9 cellular contexts compared by ENCODE assay signal in genomic region chr5:173315495-173316352, GRCh38. TPM values are rescaled to one million over a fixed set of nuclear protein-coding genes. Genes with fewer than 3 reads are reported as not detected.
A peak's percentile ranks its signal among the peaks of the same experiment; 100 is the strongest.
DNase-seq lines count a peak whose midpoint lies in the region; ATAC-seq and TF ChIP-seq lines count a peak whose summit lies in the region.
"Had no signal": no experiment of that assay in that cellular context is flagged by ENCODE, and none has a peak within 500 bp of the region (broad histone marks: within the 10 kb centered on the region; RNA-seq: fewer than 3 reads in every experiment).

No MANE protein-coding gene starts in this region.

- TF ChIP-seq POLR2A in vagina (IDR thresholded peaks at IDR 0.05): no peak

- H3K4me1 ChIP-seq in left lung (peaks cover 0 to 3% of the 10 kb centered on the region in 2 donors), vagina (peaks cover 44% of the 10 kb centered on the region)

- H3K27me3 Mint-ChIP-seq in activated naive CD8-positive, alpha-beta T cell treated with anti-CD3 and anti-CD28 coated beads, Interleukin-2, amount 50 U/mL, for 24 hours: peaks cover 45% of the 10 kb centered on the region
- peaks cover 68% of the 10 kb centered on the region for H3K27me3 Mint-ChIP-seq in activated naive CD8-positive, alpha-beta T cell treated with anti-CD3 and anti-CD28 coated beads for 36 hours

- no peak overlapping the region for H3K4me3 Mint-ChIP-seq in activated naive CD8-positive, alpha-beta T cell treated with anti-CD3 and anti-CD28 coated beads, Interleukin-2, amount 50 U/mL, for 24 hours
- no peak overlapping the region for H3K4me3 Mint-ChIP-seq in activated naive CD8-positive, alpha-beta T cell treated with anti-CD3 and anti-CD28 coated beads for 36 hours

- no peak overlapping the region for H3K4me3 ChIP-seq in left lung
- peak overlapping the region; percentile 18 to 20 for H3K4me3 ChIP-seq in vagina

- no peak for DNase-seq in activated naive CD8-positive, alpha-beta T cell treated with anti-CD3 and anti-CD28 coated beads, Interleukin-2, amount 50 U/mL, for 24 hours
- no peak for DNase-seq in activated naive CD8-positive, alpha-beta T cell treated with anti-CD3 and anti-CD28 coated beads for 36 hours
- DNase-seq in astrocyte of the hippocampus (ENCODE audit: low read depth, low spot score): peak; percentile 84
- DNase-seq in left lung: no peak
- DNase-seq in vagina (ENCODE audit: extremely low spot score in 2 of 2): no peak
- DNase-seq in stimulated activated CD4-positive, alpha-beta T cell treated with anti-CD3 and anti-CD28 coated beads, Interleukin-1b, Interleukin-23, amount 100 ng/mL, for 48 hours: no peak
- DNase-seq: NCI-H526 treated with DMSO at 0.1 percent for 48 hours had no signal

- peaks cover 31% of the 10 kb centered on the region for H3K36me3 Mint-ChIP-seq in activated naive CD8-positive, alpha-beta T cell treated with anti-CD3 and anti-CD28 coated beads, Interleukin-2, amount 50 U/mL, for 24 hours (ENCODE audit: low read depth)
- H3K36me3 Mint-ChIP-seq in activated naive CD8-positive, alpha-beta T cell treated with anti-CD3 and anti-CD28 coated beads for 36 hours: peaks cover 35% of the 10 kb centered on the region

- H3K27me3 ChIP-seq in left lung (peaks cover 0 to 50% of the 10 kb centered on the region in 2 donors), vagina (no peaks in the 10 kb centered on the region)

- H3K9me3 Mint-ChIP-seq in activated naive CD8-positive, alpha-beta T cell treated with anti-CD3 and anti-CD28 coated beads, Interleukin-2, amount 50 U/mL, for 24 hours: no peaks in the 10 kb centered on the region
- no peaks in the 10 kb centered on the region for H3K9me3 Mint-ChIP-seq in activated naive CD8-positive, alpha-beta T cell treated with anti-CD3 and anti-CD28 coated beads for 36 hours

- no peaks in the 10 kb centered on the region for H3K9me3 ChIP-seq in left lung
- no peaks in the 10 kb centered on the region for H3K9me3 ChIP-seq in vagina

- no peaks in the 10 kb centered on the region for H3K4me1 Mint-ChIP-seq in activated naive CD8-positive, alpha-beta T cell treated with anti-CD3 and anti-CD28 coated beads, Interleukin-2, amount 50 U/mL, for 24 hours
- no peaks in the 10 kb centered on the region for H3K4me1 Mint-ChIP-seq in activated naive CD8-positive, alpha-beta T cell treated with anti-CD3 and anti-CD28 coated beads for 36 hours

- ATAC-seq in activated naive CD8-positive, alpha-beta T cell treated with anti-CD3 and anti-CD28 coated beads, Interleukin-2, amount 50 U/mL, for 24 hours: peak; percentile 23
- ATAC-seq in left lung (peak; percentile 44), GM21825 (IDR thresholded peaks at IDR 0.05; ENCODE audit: unreplicated experiment) (no peak), HG02759 (IDR thresholded peaks at IDR 0.05; ENCODE audit: unreplicated experiment) (no peak)

- TF ChIP-seq CTCF in left lung (IDR thresholded peaks at IDR 0.05): no peak
- TF ChIP-seq CTCF in vagina (IDR thresholded peaks at IDR 0.05): no peak

- H3K27ac Mint-ChIP-seq in activated naive CD8-positive, alpha-beta T cell treated with anti-CD3 and anti-CD28 coated beads, Interleukin-2, amount 50 U/mL, for 24 hours: no peak overlapping the region
- H3K27ac Mint-ChIP-seq in activated naive CD8-positive, alpha-beta T cell treated with anti-CD3 and anti-CD28 coated beads for 36 hours: no peak overlapping the region

- no peaks in the 10 kb centered on the region for H3K36me3 ChIP-seq in left lung
- H3K36me3 ChIP-seq in vagina: no peaks in the 10 kb centered on the region

- intact Hi-C loops in left lung (cut with DNase I) (no loop called here), vagina (cut with DNase I) (no loop called here)

- H3K27ac ChIP-seq in left lung (peak overlapping the region; percentile 35 to 42), vagina (peak overlapping the region; percentile 74)

RNA-seq across cellular contexts. Expression of gene STC2, which starts 12.5 kb away (rescaled TPM):
- 10 to 100 TPM; 41.1 to 41.2 TPM for total RNA-seq in activated naive CD8-positive, alpha-beta T cell treated with anti-CD3 and anti-CD28 coated beads for 36 hours
- total RNA-seq in left lung (1 to 10 TPM; 2.9 to 5.5 TPM), vagina (2.9 TPM)

Comparison
In these comparisons a context has a peak if more than half of its experiments do, and no peak if none do; other contexts are left out.
1. ATAC-seq: peak in activated naive CD8-positive, alpha-beta T cell treated with anti-CD3 and anti-CD28 coated beads, Interleukin-2, amount 50 U/mL, for 24 hours (single experiment) and left lung (single experiment); none in GM21825 (single experiment) and HG02759 (single experiment).
2. H3K4me3 ChIP-seq: peak in vagina (2 of 2); none in left lung (0 of 2).
3. RNA of gene STC2, which starts 12.5 kb away (total RNA-seq): 41.1 to 41.2 TPM in activated naive CD8-positive, alpha-beta T cell treated with anti-CD3 and anti-CD28 coated beads for 36 hours; 2.9 to 5.5 TPM in left lung and 2.9 TPM in vagina (single experiment); every median in the first group is over 4 times any median in the second.